ENCODE assay signal across 1 cellular context in genomic region chr3:143004823-143005222, GRCh38.
TF ChIP-seq lines count a peak whose summit lies in the region.

No MANE protein-coding gene starts in this region.

TF ChIP-seq in WTC11, 78 proteins besides CTCF, POLR2A, EP300 and RAD21:
- no peak for TF ChIP-seq ZNF425 (CRISPR knock-in tag; conservative IDR thresholded peaks at IDR 0.05)
- TF ChIP-seq NFE2L1 (CRISPR knock-in tag; IDR thresholded peaks at IDR 0.05), result no peak
- TF ChIP-seq ZNF317 (CRISPR knock-in tag; IDR thresholded peaks at IDR 0.05; ENCODE audit: borderline replicate concordance, low read depth), result no peak
- TF ChIP-seq, protein P1, sequence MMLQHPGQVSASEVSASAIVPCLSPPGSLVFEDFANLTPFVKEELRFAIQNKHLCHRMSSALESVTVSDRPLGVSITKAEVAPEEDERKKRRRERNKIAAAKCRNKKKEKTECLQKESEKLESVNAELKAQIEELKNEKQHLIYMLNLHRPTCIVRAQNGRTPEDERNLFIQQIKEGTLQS (CRISPR knock-in tag; conservative IDR thresholded peaks at IDR 0.05), result no peak
